ENCODE assay signal across 24 cellular contexts in the genomic region with DNA sequence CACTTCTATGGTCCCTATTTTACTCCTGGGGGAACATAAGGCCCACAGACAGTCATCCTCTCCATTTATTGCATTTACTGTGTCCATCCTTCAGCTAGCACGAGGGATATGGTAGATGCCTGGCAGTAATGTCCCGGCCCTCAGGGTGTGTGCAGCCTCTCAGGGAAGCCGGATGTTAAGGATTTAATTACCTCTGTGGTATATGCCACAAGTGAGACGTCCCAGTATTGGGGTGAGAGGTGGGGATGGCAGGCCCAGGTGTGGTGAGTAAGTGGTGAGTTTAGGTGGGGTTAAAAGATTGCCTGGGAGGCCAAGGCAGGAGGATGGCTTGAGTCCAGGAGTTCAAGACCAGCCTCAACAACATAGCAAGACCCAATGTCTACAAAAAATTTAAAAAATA.
"Had no signal": no experiment of that assay in that cellular context is flagged by ENCODE, and none has a peak within 500 bp of the region (broad histone marks: within the 10 kb centered on the region; RNA-seq: fewer than 3 reads in every experiment).

No MANE protein-coding gene starts in this region.

- H3K9me3 ChIP-seq: adrenal gland, heart right ventricle, upper lobe of left lung had no signal

- H3K4me3 Mint-ChIP-seq: activated naive CD8-positive, alpha-beta T cell; activated T-cell treated with anti-CD3 and anti-CD28 coated beads, Interleukin-2, amount 50 U/mL, for 4 hours; endodermal cell; naive thymus-derived CD8-positive, alpha-beta T cell; stimulated activated naive B cell treated with anti-CD40 and anti-IgM and Interleukin-4, amounts not matched to agents 10 μg/mL and 1 μg/mL and 100 μg/mL, for 72 hours; T-cell; WTC11 had no signal

- DNase-seq: activated CD4-positive, alpha-beta T cell treated with anti-CD3 and anti-CD28 coated beads, Interleukin-2, amount 50 U/mL, for 4 hours; activated CD8-positive, alpha-beta memory T cell treated with anti-CD3 and anti-CD28 coated beads, Interleukin-2, amount 50 U/mL, for 48 hours; activated naive CD4-positive, alpha-beta T cell; activated T-cell treated with anti-CD3 and anti-CD28 coated beads, Interleukin-2, amount 50 U/mL, for 4 hours; adrenal gland; endodermal cell; heart right ventricle; islet precursor cell; naive thymus-derived CD8-positive, alpha-beta T cell; retina; stimulated activated CD4-positive, alpha-beta T cell treated with anti-CD3 and anti-CD28 coated beads, Interleukin-2, amount 100 ng/mL, for 48 hours; stimulated activated CD8-positive, alpha-beta memory T cell treated with anti-CD3 and anti-CD28 coated beads, Interleukin-4, amount 100 ng/mL, for 48 hours; stimulated activated naive B cell treated with anti-CD40 and anti-IgM and Interleukin-4, amounts not matched to agents 10 μg/mL and 1 μg/mL and 100 μg/mL, for 72 hours; T-cell; T-helper 9 cell; upper lobe of left lung had no signal

- FAIRE-seq: astrocyte had no signal

- H3K36me3 Mint-ChIP-seq: activated naive CD8-positive, alpha-beta T cell; naive thymus-derived CD8-positive, alpha-beta T cell; stimulated activated naive B cell treated with anti-CD40 and anti-IgM and Interleukin-4, amounts not matched to agents 10 μg/mL and 1 μg/mL and 100 μg/mL, for 72 hours; T-cell; WTC11 had no signal

- H3K4me1 ChIP-seq: upper lobe of left lung had no signal

- H3K9me3 Mint-ChIP-seq: activated T-cell treated with anti-CD3 and anti-CD28 coated beads, Interleukin-2, amount 50 U/mL, for 4 hours; activated T-helper 2 cell treated with anti-CD3 and anti-CD28 coated beads, Interferon-gamma antibody, Interleukin-2, Interleukin-4, amounts not matched to agents 10 μg/mL and 5 μg/mL and 100 μg/mL, durations not matched to agents 14 hours and 24 hours and 36 hours; endodermal cell; naive thymus-derived CD8-positive, alpha-beta T cell; stimulated activated naive B cell treated with anti-CD40 and anti-IgM and Interleukin-4, amounts not matched to agents 10 μg/mL and 1 μg/mL and 100 μg/mL, for 72 hours; T-cell; WTC11 had no signal

- H3K36me3 ChIP-seq: adrenal gland, heart right ventricle, upper lobe of left lung had no signal

- H3K4me1 Mint-ChIP-seq: endodermal cell; naive thymus-derived CD8-positive, alpha-beta T cell; stimulated activated naive B cell treated with anti-CD40 and anti-IgM and Interleukin-4, amounts not matched to agents 10 μg/mL and 1 μg/mL and 100 μg/mL, for 72 hours; T-cell had no signal

- ATAC-seq: activated T-cell treated with anti-CD3 and anti-CD28 coated beads, Interleukin-2, amount 50 U/mL, for 4 hours; heart right ventricle; left lobe of liver; naive thymus-derived CD8-positive, alpha-beta T cell; stimulated activated naive B cell treated with anti-CD40 and anti-IgM and Interleukin-4, amounts not matched to agents 10 μg/mL and 1 μg/mL and 100 μg/mL, for 72 hours; T-cell; WTC11 had no signal

- H3K4me3 ChIP-seq: adrenal gland, coronary artery, heart right ventricle, lung, upper lobe of left lung had no signal

- H3K27ac Mint-ChIP-seq: activated naive CD8-positive, alpha-beta T cell; activated T-helper 2 cell treated with anti-CD3 and anti-CD28 coated beads, Interferon-gamma antibody, Interleukin-2, Interleukin-4, amounts not matched to agents 10 μg/mL and 5 μg/mL and 100 μg/mL, durations not matched to agents 14 hours and 24 hours and 36 hours; endodermal cell; naive thymus-derived CD8-positive, alpha-beta T cell; progenitor cell of endocrine pancreas; stimulated activated naive B cell treated with anti-CD40 and anti-IgM and Interleukin-4, amounts not matched to agents 10 μg/mL and 1 μg/mL and 100 μg/mL, for 72 hours; T-cell; WTC11 had no signal

- H3K27me3 Mint-ChIP-seq: activated naive CD8-positive, alpha-beta T cell; progenitor cell of endocrine pancreas; stimulated activated naive B cell treated with anti-CD40 and anti-IgM and Interleukin-4, amounts not matched to agents 10 μg/mL and 1 μg/mL and 100 μg/mL, for 72 hours; T-cell had no signal

- H3K27me3 ChIP-seq: adrenal gland, heart right ventricle, upper lobe of left lung had no signal

- H3K27ac ChIP-seq: adrenal gland, coronary artery, heart right ventricle, upper lobe of left lung had no signal
